Comparison of ENCODE assay signal across 12 cellular contexts in the genomic region with DNA sequence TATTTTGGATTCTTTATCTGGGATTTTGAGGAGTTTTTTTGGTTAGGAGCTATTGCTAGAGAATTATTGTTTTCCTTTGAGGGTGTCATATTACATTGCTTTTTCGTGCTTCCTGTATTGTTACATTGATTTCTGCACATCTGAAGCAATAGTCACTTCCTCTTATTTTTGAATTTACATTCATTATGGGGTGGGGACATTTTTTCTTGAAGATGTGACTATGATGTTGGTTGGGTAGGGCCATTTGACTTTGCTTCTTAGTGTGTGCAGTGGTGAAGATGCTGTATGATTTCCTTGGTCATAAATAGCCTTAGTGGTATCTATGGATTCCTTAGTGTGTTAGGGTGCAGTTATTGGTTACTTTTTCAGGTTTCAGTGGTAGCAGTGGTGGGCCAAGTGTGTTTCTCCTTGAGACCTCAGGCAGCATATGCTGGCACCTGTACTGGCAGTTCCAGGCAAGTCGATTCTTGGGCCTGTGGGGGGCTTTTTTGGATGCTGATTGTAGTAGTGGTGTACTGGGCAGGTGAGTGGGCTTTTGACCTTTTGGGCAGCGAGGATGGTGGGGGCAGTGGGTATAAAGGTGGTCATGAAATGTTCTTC.
DNase-seq lines count a peak whose midpoint lies in the region; ATAC-seq and TF ChIP-seq lines count a peak whose summit lies in the region.
"Had no signal": no experiment of that assay in that cellular context is flagged by ENCODE, and none has a peak within 500 bp of the region (broad histone marks: within the 10 kb centered on the region; RNA-seq: fewer than 3 reads in every experiment).

No MANE protein-coding gene starts in this region.

- TF ChIP-seq CTCF in CD14-positive monocyte (IDR thresholded peaks at IDR 0.05) (no peak), IMR-90 (conservative IDR thresholded peaks at IDR 0.05; ENCODE audit: low read depth, low read length) (no peak), fibroblast of mammary gland (conservative IDR thresholded peaks at IDR 0.05; ENCODE audit: control insufficient read depth, insufficient read depth, low read depth, low read length) (no peak), GM10266 (IDR thresholded peaks at IDR 0.05; ENCODE audit: control insufficient read depth, insufficient read depth, low read depth, missing control alignments) (no peak)

- peak overlapping the region; percentile 44 to 88 for H3K4me3 Mint-ChIP-seq in CD14-positive monocyte
- peak overlapping the region; percentile 1 for H3K4me3 Mint-ChIP-seq in T-helper 17 cell
- H3K4me3 Mint-ChIP-seq: mesothelial cell of epicardium had no signal

- no peak overlapping the region for H4K5ac ChIP-seq in IMR-90 (ENCODE audit: low read depth, low read length)

- no peaks in the 10 kb centered on the region for H3K79me1 ChIP-seq in IMR-90 (ENCODE audit: low read depth in 1 of 2, low read length in 2 of 2)

- H3K27me3 Mint-ChIP-seq in CD14-positive monocyte (ENCODE audit: low read depth in 3 of 3): peaks cover 0 to 4% (median 3%) of the 10 kb centered on the region in 3 donors
- H3K27me3 Mint-ChIP-seq in T-helper 17 cell: no peaks in the 10 kb centered on the region

- no peak overlapping the region for H2BK20ac ChIP-seq in IMR-90 (ENCODE audit: low read depth, low read length)

- H3K9me1 ChIP-seq in IMR-90 (ENCODE audit: insufficient read depth, low read length): no peaks in the 10 kb centered on the region

- ATAC-seq in IMR-90 (ENCODE audit: low read depth): no peak
- ATAC-seq in T-helper 17 cell: peak; percentile 68
- ATAC-seq in left cardiac atrium: no peak
- ATAC-seq: sciatic nerve had no signal

- no peaks in the 10 kb centered on the region for H3K9me3 ChIP-seq in IMR-90 (ENCODE audit: control insufficient read depth, insufficient read depth, low read length)
- no peaks in the 10 kb centered on the region for H3K9me3 ChIP-seq in T-helper 17 cell (ENCODE audit: control insufficient read depth, low read length, poor library complexity, severe bottlenecking)

- DNase-seq in CD14-positive monocyte (ENCODE audit: low spot score) (no peak), IMR-90 (peak; percentile 18), T-helper 17 cell (no peak), fibroblast of mammary gland (ENCODE audit: low read depth) (peak; percentile 14), left cardiac atrium (no peak), GM10266 (ENCODE audit: extremely low spot score) (no peak), HuH-7 (ENCODE audit: low spot score) (no peak), islet precursor cell (no peak)
- DNase-seq: cerebellar nuclear complex, NCI-H2081 treated with DMSO at 0.1 percent for 48 hours had no signal

- H3K4me1 Mint-ChIP-seq in CD14-positive monocyte: peaks cover 76% of the 10 kb centered on the region
- H3K4me1 Mint-ChIP-seq in T-helper 17 cell: peaks cover 71% of the 10 kb centered on the region

- peaks cover 3% of the 10 kb centered on the region for H3K27me3 ChIP-seq in IMR-90 (ENCODE audit: control insufficient read depth, insufficient read depth, low read length)

- no peak overlapping the region for H2BK120ac ChIP-seq in IMR-90 (ENCODE audit: low read depth, low read length)

- H3K4me2 ChIP-seq in IMR-90 (ENCODE audit: low read depth, low read length): no peak overlapping the region

- no peak overlapping the region for H4K91ac ChIP-seq in IMR-90 (ENCODE audit: insufficient read depth, low read depth, low read length)

- H3K18ac ChIP-seq in IMR-90 (ENCODE audit: low read depth, low read length): no peak overlapping the region

- H3K9ac ChIP-seq in IMR-90 (ENCODE audit: low read depth, low read length): no peak overlapping the region

- CTCF ChIA-PET in IMR-90 (lab: Yijun Ruan, JAX): no interaction called here

- no peak for TF ChIP-seq RAD21 in IMR-90 (IDR thresholded peaks at IDR 0.05; ENCODE audit: low read length)

- 0 out of 2 replicates have a peak overlapping the region, but pooled peaks have one; percentile 64 for H2AK5ac ChIP-seq in IMR-90 (ENCODE audit: low read depth, low read length)

- H2AK9ac ChIP-seq in IMR-90 (replicated peaks; ENCODE audit: low read depth, low read length, poor library complexity): peak overlapping the region; percentile 68

- 0 out of 4 replicates have a peak overlapping the region, but pooled peaks of 1 of the 2 experiments have one; percentile 10 for H4K8ac ChIP-seq in IMR-90 (ENCODE audit: low read depth in 2 of 2, low read length in 2 of 2)

- H2BK15ac ChIP-seq in IMR-90 (ENCODE audit: low read depth, low read length): 0 out of 3 replicates have a peak overlapping the region, but pooled peaks have one; percentile 5

- peaks cover 81 to 86% of the 10 kb centered on the region in 2 donors for H3K36me3 Mint-ChIP-seq in CD14-positive monocyte
- H3K36me3 Mint-ChIP-seq in T-helper 17 cell (ENCODE audit: low read depth): peaks cover 33% of the 10 kb centered on the region
- H3K36me3 Mint-ChIP-seq: mesothelial cell of epicardium had no signal

- no peaks in the 10 kb centered on the region for H4K20me1 ChIP-seq in IMR-90 (ENCODE audit: insufficient read depth, low read length)

- no peaks in the 10 kb centered on the region for H3K4me1 ChIP-seq in IMR-90 (ENCODE audit: control insufficient read depth, insufficient read depth, low read length)

- H3K4me3 ChIP-seq in IMR-90 (ENCODE audit: insufficient read depth, low read depth, low read length): no peak overlapping the region
- no peak overlapping the region for H3K4me3 ChIP-seq in fibroblast of mammary gland (ENCODE audit: control insufficient read depth, low read depth, low read length)

- H2AFZ ChIP-seq in IMR-90 (replicated peaks; ENCODE audit: low read length, poor library complexity): peak overlapping the region; percentile 29

- H3K14ac ChIP-seq in IMR-90 (replicated peaks; ENCODE audit: low read depth, low read length): no peak overlapping the region

- no peak overlapping the region for H3K27ac ChIP-seq in IMR-90 (ENCODE audit: insufficient read depth, low read length)

- no CpG with 5 or more reads among the region's 3 CpGs for WGBS in IMR-90 (ENCODE audit: extremely low coverage in 2 of 2, insufficient read length in 1 of 2), 2 experiments

- H3K36me3 ChIP-seq in IMR-90 (ENCODE audit: control insufficient read depth, insufficient read depth, low read length): no peaks in the 10 kb centered on the region

- H3K27ac Mint-ChIP-seq in CD14-positive monocyte: peak overlapping the region; percentile 91 to 98 (median 97)
- H3K27ac Mint-ChIP-seq in T-helper 17 cell: peak overlapping the region; percentile 66
- H3K27ac Mint-ChIP-seq: mesothelial cell of epicardium had no signal

- BruUV-seq in IMR-90 (replicated peaks; lab: Mats Ljungman, UMichigan): no TSS peak

- dilution Hi-C loops in IMR-90 (cut with HindIII; ENCODE audit: low sequenced_read_pairs, unreplicated experiment): no loop called here

- in situ Hi-C loops in IMR-90 (cut with MboI; ENCODE audit: low sequenced_read_pairs): no loop called here

- H3K23ac ChIP-seq in IMR-90 (ENCODE audit: low read depth, low read length): no peak overlapping the region

- H3K56ac ChIP-seq in IMR-90 (ENCODE audit: extremely low read depth, insufficient read depth, low read length): no peak overlapping the region

- H3K4ac ChIP-seq in IMR-90 (ENCODE audit: low read depth, low read length): peak overlapping the region; percentile 26

- TF ChIP-seq POLR2A in IMR-90 (IDR thresholded peaks at IDR 0.05; ENCODE audit: low read depth, low read length): no peak

- peaks cover 0 to 11% (median 5%) of the 10 kb centered on the region in 7 donors for H3K9me3 Mint-ChIP-seq in CD14-positive monocyte
- H3K9me3 Mint-ChIP-seq: mesothelial cell of epicardium had no signal

- no peak overlapping the region for H2BK5ac ChIP-seq in IMR-90 (ENCODE audit: low read depth, low read length, poor library complexity, severe bottlenecking)

- intact Hi-C loops in CD14-positive monocyte (cut with micrococcal nuclease): loop anchor here in 1 of 2 donors (5.0 kb wide), 1 partner anchor 36 kb away; no protein-coding TSS in a partner anchor
- intact Hi-C loops in IMR-90 (cut with micrococcal nuclease): no loop called here
- intact Hi-C loops in left cardiac atrium (cut with DNase I): no loop called here

- POLR2A ChIA-PET in IMR-90 (lab: Charles Lee; ENCODE audit: unreplicated experiment): no interaction called here

TF ChIP-seq in IMR-90, 13 proteins besides CTCF, POLR2A, EP300 and RAD21:
- TF ChIP-seq MXI1 (IDR thresholded peaks at IDR 0.05; ENCODE audit: borderline replicate concordance, low read depth, low read length) (no peak), CEBPB (IDR thresholded peaks at IDR 0.05; ENCODE audit: low read depth, low read length) (peak; percentile 38; the same call in 1 of the 2 replicates), RFX5 (IDR thresholded peaks at IDR 0.05; ENCODE audit: low read depth, low read length) (no peak), MAFK (IDR thresholded peaks at IDR 0.05; ENCODE audit: low read depth, low read length) (no peak)
- TF ChIP-seq, protein P1, sequence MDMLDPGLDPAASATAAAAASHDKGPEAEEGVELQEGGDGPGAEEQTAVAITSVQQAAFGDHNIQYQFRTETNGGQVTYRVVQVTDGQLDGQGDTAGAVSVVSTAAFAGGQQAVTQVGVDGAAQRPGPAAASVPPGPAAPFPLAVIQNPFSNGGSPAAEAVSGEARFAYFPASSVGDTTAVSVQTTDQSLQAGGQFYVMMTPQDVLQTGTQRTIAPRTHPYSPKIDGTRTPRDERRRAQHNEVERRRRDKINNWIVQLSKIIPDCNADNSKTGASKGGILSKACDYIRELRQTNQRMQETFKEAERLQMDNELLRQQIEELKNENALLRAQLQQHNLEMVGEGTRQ (IDR thresholded peaks at IDR 0.05; ENCODE audit: low read depth, low read length): no peak

Comparison
In these comparisons a context has a peak if more than half of its experiments do, and no peak if none do; other contexts are left out.
1. DNase-seq: peak in IMR-90 (single experiment) and fibroblast of mammary gland (single experiment); none in CD14-positive monocyte (single experiment), T-helper 17 cell (0 of 3), left cardiac atrium (single experiment), GM10266 (single experiment), HuH-7 (single experiment) and islet precursor cell (single experiment).